In genomic region chr2:36663851-36664715, GRCh38 we compare ENCODE assay signal across 8 cellular contexts. TPM values are rescaled to one million over a fixed set of nuclear protein-coding genes. Genes with fewer than 3 reads are reported as not detected.
DNase-seq lines count a peak whose midpoint lies in the region; ATAC-seq, FAIRE-seq and TF ChIP-seq lines count a peak whose summit lies in the region.

No MANE protein-coding gene starts in this region.

- peak; percentile 14 for DNase-seq in CMK (ENCODE audit: low read depth)
- peak; percentile 58 for DNase-seq in NCI-H146 (lab: John Stamatoyannopoulos, UW)
- peak; percentile 18 for DNase-seq in T1000 (lab: John Stamatoyannopoulos, UW)
- DNase-seq in frontal cortex (ENCODE audit: low spot score in 2 of 2) = peak in 1 of 2 donors; percentile 31
- DNase-seq in pancreas = peak in 2 of 6 donors; percentile 13 to 30
- DNase-seq in ecto neural progenitor cell (ENCODE audit: low spot score) = no peak

- H3K9me3 ChIP-seq in pancreas = no peaks in the 10 kb centered on the region

- H3K27ac ChIP-seq in pancreas = no peak overlapping the region

- peak; percentile 39 to 70 (median 52) for TF ChIP-seq CTCF in pancreas (IDR thresholded peaks at IDR 0.05)

- ATAC-seq in GM18519 (IDR thresholded peaks at IDR 0.05; ENCODE audit: low FRiP score, unreplicated experiment) = peak; percentile 86
- peak; percentile 63 for ATAC-seq in HG02970 (IDR thresholded peaks at IDR 0.05; ENCODE audit: low FRiP score, unreplicated experiment)
- peak; percentile 89 to 93 (median 91) for ATAC-seq in pancreas

- no peak overlapping the region for H3K4me3 ChIP-seq in pancreas

- peaks cover 0 to 4% (median 2%) of the 10 kb centered on the region in 4 donors for H3K27me3 ChIP-seq in pancreas

- H3K36me3 ChIP-seq in pancreas = no peaks in the 10 kb centered on the region

- intact Hi-C loops in pancreas (cut with DNase I) = loop anchor here in 2 of 3 donors (5.0 to 10.0 kb wide), 2 partner anchors 309 to 312 kb away; partner anchors contain the start of gene CRIM1 (in 1 of the 2)

- WGBS in pancreas, 2 donors = 25 to 27% methylated on average over 12 of the region's 12 CpGs

- FAIRE-seq in frontal cortex (lab: Jason Lieb, UNC) = peak; percentile 80
- FAIRE-seq in pancreas (lab: Jason Lieb, UNC) = peak; percentile 84

- no peaks in the 10 kb centered on the region for H3K4me1 ChIP-seq in pancreas

RNA-seq across cellular contexts. Expression of gene VIT, which starts 32.4 kb away (rescaled TPM):
- total RNA-seq in frontal cortex = 0.41 TPM
- total RNA-seq in pancreas = 1 to 10 TPM in 1 of 6 donors, under 1 TPM in 5; 0.19 to 2.9 (median 0.34) TPM
- under 1 TPM; 0.35 to 0.42 TPM for polyA plus RNA-seq in pancreas
